ENCODE assay signal across 10 cellular contexts in the genomic region with DNA sequence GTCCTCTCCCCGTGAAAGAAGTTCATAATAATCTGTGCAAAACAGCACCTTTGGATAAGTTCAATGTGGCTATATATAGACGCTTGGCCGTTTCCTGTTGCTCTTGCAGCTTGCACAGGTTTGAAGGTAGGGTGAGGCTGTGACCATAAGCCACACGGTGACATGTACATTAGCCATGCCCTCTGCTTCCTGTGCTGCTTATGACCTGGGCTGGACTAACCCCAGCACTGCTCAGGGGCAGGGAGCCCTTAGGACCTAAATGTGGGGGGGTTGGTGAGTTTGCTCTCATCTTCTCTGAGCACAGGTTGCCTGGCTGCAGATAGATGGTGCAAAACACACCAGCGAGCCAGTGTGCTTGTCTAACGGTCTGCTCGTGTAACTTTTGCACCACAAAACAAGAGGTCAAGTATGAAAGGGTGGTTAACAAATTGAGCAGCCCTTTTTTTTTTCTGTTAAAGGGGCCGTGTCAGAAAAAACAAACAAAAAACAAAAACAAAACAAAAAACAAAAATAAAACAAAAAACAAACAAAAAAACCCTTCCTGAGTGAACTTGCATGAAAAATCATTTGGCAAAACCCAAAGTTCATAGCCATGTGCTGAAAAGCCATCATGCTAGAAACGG. TPM values are rescaled to one million over a fixed set of nuclear protein-coding genes. Genes with fewer than 3 reads are reported as not detected.
A peak's percentile ranks its signal among the peaks of the same experiment; 100 is the strongest.
DNase-seq lines count a peak whose midpoint lies in the region; ATAC-seq and TF ChIP-seq lines count a peak whose summit lies in the region.
"Had no signal": no experiment of that assay in that cellular context is flagged by ENCODE, and none has a peak within 500 bp of the region (broad histone marks: within the 10 kb centered on the region; RNA-seq: fewer than 3 reads in every experiment).

No MANE protein-coding gene starts in this region.

- DNase-seq in naive B cell (no peak), GM13976 (ENCODE audit: low spot score) (no peak), smooth muscle cell (lab: John Stamatoyannopoulos, UW; ENCODE audit: unreplicated experiment) (no peak), endodermal cell (no peak), DMS79 (lab: John Stamatoyannopoulos, UW) (no peak)
- DNase-seq: mesendoderm, PC-9 had no signal

- H3K9me3 Mint-ChIP-seq in naive B cell (no peaks in the 10 kb centered on the region), endodermal cell (no peaks in the 10 kb centered on the region)

- H3K9me3 ChIP-seq in KOPT-K1 (ENCODE audit: insufficient read depth, low read length, poor library complexity, severe bottlenecking) (no peaks in the 10 kb centered on the region), smooth muscle cell (replicated peaks; ENCODE audit: low read depth) (no peaks in the 10 kb centered on the region), endodermal cell (ENCODE audit: control insufficient read depth, low read length) (no peaks in the 10 kb centered on the region)

- H3K36me3 Mint-ChIP-seq in naive B cell (peaks cover 8 to 14% of the 10 kb centered on the region in 2 donors), endodermal cell (ENCODE audit: low read depth) (no peaks in the 10 kb centered on the region)

- ATAC-seq in GM18868 (IDR thresholded peaks at IDR 0.05; ENCODE audit: unreplicated experiment) (peak; percentile 14), GM21619 (IDR thresholded peaks at IDR 0.05; ENCODE audit: unreplicated experiment) (peak; percentile 30), naive B cell (ENCODE audit: low read depth in 2 of 2) (no peak)

- H2AFZ ChIP-seq in smooth muscle cell (ENCODE audit: low read depth): no peak overlapping the region
- H2AFZ ChIP-seq: PC-9 had no signal

- no peaks in the 10 kb centered on the region for H3K36me3 ChIP-seq in KOPT-K1 (ENCODE audit: insufficient read depth, low read length)
- H3K36me3 ChIP-seq in smooth muscle cell (ENCODE audit: low read depth): no peaks in the 10 kb centered on the region
- no peaks in the 10 kb centered on the region for H3K36me3 ChIP-seq in endodermal cell (ENCODE audit: control insufficient read depth, insufficient read depth, low read length)

- peaks cover 82 to 99% (median 97%) of the 10 kb centered on the region in 3 donors for H3K4me1 Mint-ChIP-seq in naive B cell
- peaks cover 26% of the 10 kb centered on the region for H3K4me1 Mint-ChIP-seq in endodermal cell

- TF ChIP-seq CTCF in GM13976 (IDR thresholded peaks at IDR 0.05; ENCODE audit: borderline replicate concordance, control extremely low read depth, extremely low read depth, insufficient read depth, missing control alignments) (no peak), smooth muscle cell (IDR thresholded peaks at IDR 0.05; ENCODE audit: borderline replicate concordance, insufficient read depth, poor library complexity, severe bottlenecking) (no peak), endodermal cell (conservative IDR thresholded peaks at IDR 0.05) (no peak)

- in situ Hi-C loops in GM13976 (cut with MboI; ENCODE audit: low sequenced_read_pairs, unreplicated experiment): no loop called here

- no peaks in the 10 kb centered on the region for H4K20me1 ChIP-seq in smooth muscle cell (ENCODE audit: low read depth)

- no peaks in the 10 kb centered on the region for H3K27me3 ChIP-seq in smooth muscle cell (ENCODE audit: low read depth)
- peaks cover 26% of the 10 kb centered on the region for H3K27me3 ChIP-seq in endodermal cell (ENCODE audit: control insufficient read depth, insufficient read depth, low read length, poor library complexity, severe bottlenecking)

- H3K4me3 Mint-ChIP-seq in naive B cell: peak overlapping the region; percentile 53 to 88 (median 86)
- H3K4me3 Mint-ChIP-seq in endodermal cell: no peak overlapping the region

- peaks cover 6% of the 10 kb centered on the region for H3K79me2 ChIP-seq in smooth muscle cell (ENCODE audit: low read depth)

- peak overlapping the region; percentile 74 to 94 (median 84) for H3K27ac Mint-ChIP-seq in naive B cell
- H3K27ac Mint-ChIP-seq in endodermal cell: no peak overlapping the region

- H3K27ac ChIP-seq in KOPT-K1 (ENCODE audit: low read depth, low read length, poor library complexity, severe bottlenecking) (peak overlapping the region; percentile 76), smooth muscle cell (ENCODE audit: low read depth) (no peak overlapping the region), endodermal cell (ENCODE audit: low read depth, low read length) (no peak overlapping the region)
- H3K27ac ChIP-seq: PC-9 had no signal

- H3K27me3 Mint-ChIP-seq in naive B cell (no peaks in the 10 kb centered on the region), endodermal cell (ENCODE audit: insufficient read depth) (peaks cover 33% of the 10 kb centered on the region)

- H3K4me1 ChIP-seq in smooth muscle cell (ENCODE audit: low read depth) (peaks cover 20% of the 10 kb centered on the region), endodermal cell (ENCODE audit: control insufficient read depth, insufficient read depth, low read length) (peaks cover 3% of the 10 kb centered on the region)

- no peak overlapping the region for H3K4me2 ChIP-seq in smooth muscle cell
- H3K4me2 ChIP-seq: PC-9 had no signal

- H3K4me3 ChIP-seq in smooth muscle cell (no peak overlapping the region), endodermal cell (ENCODE audit: low read length) (no peak overlapping the region)
- H3K4me3 ChIP-seq: PC-9 had no signal

- no peak overlapping the region for H3K9ac ChIP-seq in smooth muscle cell (ENCODE audit: low read depth)
- no peak overlapping the region for H3K9ac ChIP-seq in endodermal cell (ENCODE audit: extremely low read depth, low read length, poor library complexity, severe bottlenecking)

- 93% methylated on average over 9 of the region's 9 CpGs for WGBS in smooth muscle cell (ENCODE audit: low lambda C conversion rate)
- WGBS in endodermal cell (ENCODE audit: insufficient coverage in 1 of 2, insufficient read length in 1 of 2), 2 experiments: 88 to 89% methylated on average over 5 to 9 of the region's 9 CpGs

- H3F3A ChIP-seq in smooth muscle cell (ENCODE audit: low read depth): no peaks in the 10 kb centered on the region

RNA-seq across cellular contexts. Expression of a gene that starts 37.3 kb away (rescaled TPM):
- polyA plus RNA-seq in naive B cell (ENCODE audit: low read depth in 6 of 6) (100 to 1,000 TPM in 2 of 6 donors, 10 to 100 TPM in 4; 65.3 to 109 (median 88.3) TPM), smooth muscle cell (3.5 and 4.2 TPM in 2 replicates)
- total RNA-seq in smooth muscle cell (2.2 and 4.7 TPM in 2 replicates), endodermal cell (under 1 TPM in 1 of 2 donors, not detected in 1; 0.20 TPM)
- 2.2 TPM for polyA plus RNA-seq in endodermal cell (2013, experiment 1 of 2)
- 2.0 TPM for polyA plus RNA-seq in endodermal cell (2013, experiment 2 of 2)

Comparison
In these comparisons a context has a peak if more than half of its experiments do, and no peak if none do; other contexts are left out.
1. ATAC-seq: peak in GM18868 (single experiment) and GM21619 (single experiment); none in naive B cell (0 of 2).